1 cellular context compared by ENCODE assay signal in genomic region chr7:100372256-100372655, GRCh38.
TF ChIP-seq lines count a peak whose summit lies in the region.

No MANE protein-coding gene starts in this region.

TF ChIP-seq in HEK293, 187 proteins besides CTCF, POLR2A, EP300 and RAD21 (continued from another document):
- TF ChIP-seq, protein P1, sequence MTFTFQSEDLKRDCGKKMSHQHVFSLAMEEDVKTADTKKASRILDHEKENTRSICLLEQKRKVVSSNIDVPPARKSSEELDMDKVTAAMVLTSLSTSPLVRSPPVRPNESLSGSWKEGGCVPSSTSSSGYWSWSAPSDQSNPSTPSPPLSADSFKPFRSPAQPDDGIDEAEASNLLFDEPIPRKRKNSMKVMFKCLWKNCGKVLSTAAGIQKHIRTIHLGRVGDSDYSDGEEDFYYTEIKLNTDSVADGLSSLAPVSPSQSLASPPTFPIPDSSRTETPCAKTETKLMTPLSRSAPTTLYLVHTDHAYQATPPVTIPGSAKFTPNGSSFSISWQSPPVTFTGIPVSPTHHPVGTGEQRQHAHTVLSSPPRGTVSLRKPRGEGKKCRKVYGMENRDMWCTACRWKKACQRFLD (tag by site-specific recombination; IDR thresholded peaks at IDR 0.05), result no peak
TF ChIP-seq in HEK293: peak in this region for 10.
